Comparison of ENCODE assay signal across 8 cellular contexts in genomic region chr10:15416034-15416433, GRCh38. TPM values are rescaled to one million over a fixed set of nuclear protein-coding genes. Genes with fewer than 3 reads are reported as not detected.
"Had no signal": no experiment of that assay in that cellular context is flagged by ENCODE, and none has a peak within 500 bp of the region (broad histone marks: within the 10 kb centered on the region; RNA-seq: fewer than 3 reads in every experiment).

No MANE protein-coding gene starts in this region.

- H3K4me2 ChIP-seq: GM23338 had no signal

- FAIRE-seq: H1, H54, HTR-8/SVneo had no signal

- H3K4me3 ChIP-seq: GM23338 had no signal

- H2AFZ ChIP-seq: GM23338 had no signal

- ATAC-seq: GM23338 had no signal

- DNase-seq: H9, HCEC 1CT, KG1 had no signal

RNA-seq across cellular contexts. Expression of gene FAM171A1, which starts 44.9 kb away (rescaled TPM):
- total RNA-seq: HT-29 had no signal
